ENCODE assay signal across 18 cellular contexts in the genomic region with DNA sequence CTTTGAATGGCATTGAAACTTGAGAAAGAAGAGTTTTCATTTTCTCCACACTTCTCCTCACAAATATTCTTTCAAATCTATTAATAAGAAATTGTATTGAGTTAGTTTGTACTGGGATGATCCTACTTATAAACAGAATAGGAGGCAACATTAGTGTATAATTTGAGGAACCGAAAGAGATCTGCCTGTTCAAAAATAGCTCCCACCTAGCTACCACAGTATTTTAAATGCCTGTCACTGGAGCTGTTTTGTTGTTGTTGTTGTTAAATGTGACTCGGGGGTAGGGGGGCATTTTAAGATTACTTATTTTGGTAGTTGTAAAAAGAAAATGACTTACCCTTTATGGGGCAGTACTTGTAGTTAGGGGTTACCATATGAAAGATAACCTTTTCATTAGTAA. TPM values are rescaled to one million over a fixed set of nuclear protein-coding genes. Genes with fewer than 3 reads are reported as not detected.
DNase-seq lines count a peak whose midpoint lies in the region; ATAC-seq and TF ChIP-seq lines count a peak whose summit lies in the region.
"Had no signal": no experiment of that assay in that cellular context is flagged by ENCODE, and none has a peak within 500 bp of the region (broad histone marks: within the 10 kb centered on the region; RNA-seq: fewer than 3 reads in every experiment).

No MANE protein-coding gene starts in this region.

- no peaks in the 10 kb centered on the region for H3K4me1 Mint-ChIP-seq in activated T-cell treated with anti-CD3 and anti-CD28 coated beads, Interleukin-2, amount 50 U/mL, for 4 hours (ENCODE audit: low read depth)

- H3K9me3 ChIP-seq in SU-DHL-6 (ENCODE audit: insufficient read depth, low read length) (no peaks in the 10 kb centered on the region), transverse colon (no peaks in the 10 kb centered on the region)
- H3K9me3 ChIP-seq: gastroesophageal sphincter had no signal

- intact Hi-C loops in transverse colon (cut with DNase I; ENCODE audit: low total_unique reads) = no loop called here

- WGBS in transverse colon (ENCODE audit: low coverage in 1 of 2), 2 donors = 78 to 82% methylated on average over 2 of the region's 2 CpGs

- no peaks in the 10 kb centered on the region for H3K27me3 ChIP-seq in SU-DHL-6 (ENCODE audit: low read length)
- H3K27me3 ChIP-seq in transverse colon = no peaks in the 10 kb centered on the region
- H3K27me3 ChIP-seq: gastroesophageal sphincter had no signal

- H3K36me3 Mint-ChIP-seq in activated T-cell treated with anti-CD3 and anti-CD28 coated beads, Interleukin-2, amount 50 U/mL, for 4 hours (ENCODE audit: insufficient read depth) = no peaks in the 10 kb centered on the region
- H3K36me3 Mint-ChIP-seq: activated naive CD8-positive, alpha-beta T cell had no signal

- H3K9me3 Mint-ChIP-seq in activated T-cell treated with anti-CD3 and anti-CD28 coated beads, Interleukin-2, amount 50 U/mL, for 4 hours = no peaks in the 10 kb centered on the region

- peak; percentile 94 for ATAC-seq in GM19035 (IDR thresholded peaks at IDR 0.05; ENCODE audit: unreplicated experiment)
- ATAC-seq in GM21737 (IDR thresholded peaks at IDR 0.05; ENCODE audit: unreplicated experiment) = peak; percentile 67
- peak; percentile 93 for ATAC-seq in HG03159 (IDR thresholded peaks at IDR 0.05; ENCODE audit: unreplicated experiment)
- no peak for ATAC-seq in activated T-cell treated with anti-CD3 and anti-CD28 coated beads, Interleukin-2, amount 50 U/mL, for 4 hours
- ATAC-seq: gastroesophageal sphincter, HCT116 had no signal

- no peaks in the 10 kb centered on the region for H4K20me1 ChIP-seq in SU-DHL-6 (ENCODE audit: low read depth, low read length)

- no peaks in the 10 kb centered on the region for H3K79me2 ChIP-seq in SU-DHL-6 (ENCODE audit: insufficient read depth, low read length)

- no peaks in the 10 kb centered on the region for H3K27me3 Mint-ChIP-seq in activated T-cell treated with anti-CD3 and anti-CD28 coated beads, Interleukin-2, amount 50 U/mL, for 4 hours (ENCODE audit: low read depth)

- H3K27ac ChIP-seq in SU-DHL-6 (ENCODE audit: low read depth, low read length) (peak overlapping the region; percentile 22), transverse colon (no peak overlapping the region)
- H3K27ac ChIP-seq: C4-2B, gastroesophageal sphincter had no signal

- H2AFZ ChIP-seq in SU-DHL-6 (ENCODE audit: low read depth, low read length, severe bottlenecking) = no peak overlapping the region

- H3K4me2 ChIP-seq in SU-DHL-6 (ENCODE audit: low read depth, low read length, poor library complexity, severe bottlenecking) = peak overlapping the region; percentile 56

- in situ Hi-C loops in transverse colon (cut with MboI; ENCODE audit: low pct_ligation_motif_present in 1 of 4, low pct_unique_long_range_greater_than_20kb in 1 of 4, low sequenced_read_pairs in 3 of 4) = no loop called here

- H3K36me3 ChIP-seq in SU-DHL-6 (ENCODE audit: low read length) (no peaks in the 10 kb centered on the region), transverse colon (no peaks in the 10 kb centered on the region)
- H3K36me3 ChIP-seq: gastroesophageal sphincter had no signal

- no peak for TF ChIP-seq EP300 in transverse colon (IDR thresholded peaks at IDR 0.05; ENCODE audit: low read depth)

- TF ChIP-seq POLR2A in transverse colon (IDR thresholded peaks at IDR 0.05) = no peak

- H3K9ac ChIP-seq in SU-DHL-6 (ENCODE audit: low read length) = no peak overlapping the region

- H3F3A ChIP-seq in SU-DHL-6 (ENCODE audit: insufficient read depth) = no peaks in the 10 kb centered on the region

- TF ChIP-seq CTCF in SU-DHL-6 (IDR thresholded peaks at IDR 0.05; ENCODE audit: insufficient read depth, low read length, poor library complexity, severe bottlenecking) = no peak
- no peak for TF ChIP-seq CTCF in transverse colon (IDR thresholded peaks at IDR 0.05)

- peaks cover 0 to 11% (median 3%) of the 10 kb centered on the region in 4 donors for H3K4me1 ChIP-seq in transverse colon
- H3K4me1 ChIP-seq: gastroesophageal sphincter had no signal

- H3K4me3 Mint-ChIP-seq in activated T-cell treated with anti-CD3 and anti-CD28 coated beads, Interleukin-2, amount 50 U/mL, for 4 hours = no peak overlapping the region
- H3K4me3 Mint-ChIP-seq: activated naive CD8-positive, alpha-beta T cell had no signal

- H3K4me3 ChIP-seq in SU-DHL-6 (ENCODE audit: insufficient read depth, low read length, poor library complexity, severe bottlenecking) = no peak overlapping the region
- H3K4me3 ChIP-seq in transverse colon = no peak overlapping the region
- H3K4me3 ChIP-seq: gastroesophageal sphincter had no signal

- no peaks in the 10 kb centered on the region for H3K9me2 ChIP-seq in SU-DHL-6 (replicated peaks; ENCODE audit: insufficient read depth, low read length)

- DNase-seq in putamen (ENCODE audit: low spot score) (no peak), transverse colon (no peak), DMS79 treated with DMSO at 0.1 percent for 48 hours (lab: John Stamatoyannopoulos, UW) (no peak)
- no peak for DNase-seq in activated T-cell treated with anti-CD3 and anti-CD28 coated beads, Interleukin-2, amount 50 U/mL, for 4 hours
- DNase-seq: activated CD4-positive, CD25-positive, alpha-beta regulatory T cell; activated CD8-positive, alpha-beta memory T cell treated with anti-CD3 and anti-CD28 coated beads, Interleukin-2, amount 50 U/mL, for 48 hours; central memory CD4-positive, alpha-beta T cell; midbrain; MV-4-11; NCI-H2171 treated with DMSO at 0.1 percent for 48 hours had no signal

RNA-seq across cellular contexts. Expression of gene HAPLN1, which starts 20.1 kb away (rescaled TPM):
- total RNA-seq in activated T-cell treated with anti-CD3 and anti-CD28 coated beads, Interleukin-2, amount 50 U/mL, for 4 hours = not detected
- 1 to 10 TPM in 1 of 4 donors, under 1 TPM in 1, not detected in 2; 0.48 to 3.1 TPM for total RNA-seq in transverse colon

Comparison
In these comparisons a context has a peak if more than half of its experiments do, and no peak if none do; other contexts are left out.
1. ATAC-seq: peak in GM19035 (single experiment), GM21737 (single experiment) and HG03159 (single experiment); none in activated T-cell treated with anti-CD3 and anti-CD28 coated beads, Interleukin-2, amount 50 U/mL, for 4 hours (0 of 2).